8 cellular contexts compared by ENCODE assay signal in genomic region chr1:175373786-175374623, GRCh38.
DNase-seq lines count a peak whose midpoint lies in the region; ATAC-seq, FAIRE-seq and TF ChIP-seq lines count a peak whose summit lies in the region.

No MANE protein-coding gene starts in this region.

- H4K20me1 ChIP-seq in keratinocyte (ENCODE audit: control insufficient read depth, extremely low read depth, insufficient read depth, low read length) = no peaks in the 10 kb centered on the region

- no peaks in the 10 kb centered on the region for H3K79me2 ChIP-seq in keratinocyte (ENCODE audit: control insufficient read depth, insufficient read depth, low read length)

- peaks cover 0 to 9% (median 0%) of the 10 kb centered on the region in 3 donors for H3K27me3 Mint-ChIP-seq in CD14-positive monocyte (ENCODE audit: low read depth in 3 of 3)

- H3K4me2 ChIP-seq in keratinocyte (ENCODE audit: control insufficient read depth, extremely low read depth, insufficient read depth, low read depth, low read length) = no peak overlapping the region

- dilution Hi-C loops in keratinocyte (cut with MboI; ENCODE audit: extremely low pct_ligation_motif_present, low sequenced_read_pairs) = no loop called here

- H3K27ac ChIP-seq in keratinocyte (ENCODE audit: control insufficient read depth, insufficient read depth, low read length) (no peak overlapping the region), transverse colon (no peak overlapping the region)

- no peaks in the 10 kb centered on the region for H3K4me1 Mint-ChIP-seq in CD14-positive monocyte

- in situ Hi-C loops in GM13977 (cut with MboI; ENCODE audit: low pct_unique_long_range_greater_than_20kb, low sequenced_read_pairs, unreplicated experiment) (loop anchor here (25.0 kb wide), 1 partner anchor 688 kb away; no protein-coding TSS in a partner anchor), astrocyte of the spinal cord (cut with HindIII; ENCODE audit: low sequenced_read_pairs) (no loop called here), transverse colon (cut with MboI; ENCODE audit: low pct_ligation_motif_present in 1 of 4, low pct_unique_long_range_greater_than_20kb in 1 of 4, low sequenced_read_pairs in 3 of 4) (no loop called here)

- H3K4me3 Mint-ChIP-seq in CD14-positive monocyte = no peak overlapping the region

- H3K36me3 ChIP-seq in keratinocyte (ENCODE audit: control insufficient read depth in 2 of 2, extremely low read depth in 1 of 2, insufficient read depth in 2 of 2, low read length in 2 of 2) (no peaks in the 10 kb centered on the region), transverse colon (no peaks in the 10 kb centered on the region)

- no peaks in the 10 kb centered on the region for H3K36me3 Mint-ChIP-seq in CD14-positive monocyte

- H3K4me3 ChIP-seq in NB4 (ENCODE audit: low read depth, low read length) = no peak overlapping the region
- H3K4me3 ChIP-seq in astrocyte of the spinal cord (ENCODE audit: low read depth, low read length) = no peak overlapping the region
- H3K4me3 ChIP-seq in keratinocyte (ENCODE audit: control insufficient read depth in 2 of 3, extremely low read depth in 1 of 3, insufficient read depth in 2 of 3, low read depth in 1 of 3, low read length in 3 of 3) = no peak overlapping the region
- no peak overlapping the region for H3K4me3 ChIP-seq in transverse colon

- no peak for ATAC-seq in HG02970 (IDR thresholded peaks at IDR 0.05; ENCODE audit: low FRiP score, unreplicated experiment)
- no peak for ATAC-seq in HG03378 (IDR thresholded peaks at IDR 0.05; ENCODE audit: unreplicated experiment)

- FAIRE-seq in keratinocyte (lab: Jason Lieb, UNC) = no peak

- H3K9ac ChIP-seq in keratinocyte (ENCODE audit: control insufficient read depth, extremely low read depth, insufficient read depth, low read length) = no peak overlapping the region

- TF ChIP-seq POLR2A in NB4 (IDR thresholded peaks at IDR 0.05; ENCODE audit: extremely low read depth, insufficient read length) (no peak), transverse colon (IDR thresholded peaks at IDR 0.05) (no peak)

- intact Hi-C loops in CD14-positive monocyte (cut with micrococcal nuclease) (no loop called here), transverse colon (cut with DNase I; ENCODE audit: low total_unique reads) (no loop called here)

- peak overlapping the region in 1 of 7 donors; percentile 14 for H3K27ac Mint-ChIP-seq in CD14-positive monocyte

- no peaks in the 10 kb centered on the region for H3K9me3 Mint-ChIP-seq in CD14-positive monocyte

- DNase-seq in CD14-positive monocyte (ENCODE audit: low spot score) (no peak), GM13977 (ENCODE audit: low spot score) (peak; percentile 47), NB4 (ENCODE audit: low read depth) (peak; percentile 51), astrocyte of the spinal cord (ENCODE audit: low read depth, low spot score) (peak; percentile 9), keratinocyte (ENCODE audit: low read depth, low spot score) (no peak), transverse colon (no peak)

- WGBS in transverse colon (ENCODE audit: low coverage in 1 of 2), 2 donors = 10 to 56% methylated on average over 2 to 14 of the region's 14 CpGs

- no peak for TF ChIP-seq EP300 in transverse colon (IDR thresholded peaks at IDR 0.05; ENCODE audit: low read depth)

- H3K9me1 ChIP-seq in keratinocyte (ENCODE audit: control insufficient read depth, extremely low read depth, insufficient read depth, low read length) = no peaks in the 10 kb centered on the region

- no peak overlapping the region for H2AFZ ChIP-seq in keratinocyte (ENCODE audit: control insufficient read depth, low read length)

- H3K27me3 ChIP-seq in keratinocyte (ENCODE audit: control insufficient read depth, extremely low read depth, insufficient read depth, low read length) = peaks cover 4% of the 10 kb centered on the region
- no peaks in the 10 kb centered on the region for H3K27me3 ChIP-seq in transverse colon

- H3K4me1 ChIP-seq in keratinocyte (ENCODE audit: control insufficient read depth, extremely low read depth, insufficient read depth, low read length) (no peaks in the 10 kb centered on the region), transverse colon (no peaks in the 10 kb centered on the region)

- TF ChIP-seq CTCF in CD14-positive monocyte (IDR thresholded peaks at IDR 0.05) (peak; percentile 60), GM13977 (IDR thresholded peaks at IDR 0.05; ENCODE audit: extremely low read depth, insufficient read depth, missing control alignments) (peak; percentile 74), NB4 (IDR thresholded peaks at IDR 0.05; ENCODE audit: low read depth, low read length) (peak; percentile 71), astrocyte of the spinal cord (IDR thresholded peaks at IDR 0.05; ENCODE audit: low read depth, low read length) (peak; percentile 59), keratinocyte (optimal IDR thresholded peaks at IDR 0.05 in 1 of 3, IDR thresholded peaks at IDR 0.05 in 1 of 3, conservative IDR thresholded peaks at IDR 0.05 in 1 of 3; ENCODE audit: extremely low read depth in 1 of 3, insufficient read depth in 2 of 3, low read length in 3 of 3) (peak; percentile 59 to 81 (median 76)), transverse colon (IDR thresholded peaks at IDR 0.05) (peak; percentile 41 to 59 (median 49))

- no peaks in the 10 kb centered on the region for H3K9me3 ChIP-seq in keratinocyte (ENCODE audit: control insufficient read depth, low read depth, low read length)
- no peaks in the 10 kb centered on the region for H3K9me3 ChIP-seq in transverse colon

Comparison
In these comparisons a context has a peak if more than half of its experiments do, and no peak if none do; other contexts are left out.
1. DNase-seq: peak in GM13977 (single experiment), NB4 (single experiment) and astrocyte of the spinal cord (single experiment); none in CD14-positive monocyte (single experiment), keratinocyte (single experiment) and transverse colon (single experiment).
2. Peak in every context shown above with its lines, with median percentiles within 50 percentile points of each other: CTCF ChIP-seq.